In the genomic region with DNA sequence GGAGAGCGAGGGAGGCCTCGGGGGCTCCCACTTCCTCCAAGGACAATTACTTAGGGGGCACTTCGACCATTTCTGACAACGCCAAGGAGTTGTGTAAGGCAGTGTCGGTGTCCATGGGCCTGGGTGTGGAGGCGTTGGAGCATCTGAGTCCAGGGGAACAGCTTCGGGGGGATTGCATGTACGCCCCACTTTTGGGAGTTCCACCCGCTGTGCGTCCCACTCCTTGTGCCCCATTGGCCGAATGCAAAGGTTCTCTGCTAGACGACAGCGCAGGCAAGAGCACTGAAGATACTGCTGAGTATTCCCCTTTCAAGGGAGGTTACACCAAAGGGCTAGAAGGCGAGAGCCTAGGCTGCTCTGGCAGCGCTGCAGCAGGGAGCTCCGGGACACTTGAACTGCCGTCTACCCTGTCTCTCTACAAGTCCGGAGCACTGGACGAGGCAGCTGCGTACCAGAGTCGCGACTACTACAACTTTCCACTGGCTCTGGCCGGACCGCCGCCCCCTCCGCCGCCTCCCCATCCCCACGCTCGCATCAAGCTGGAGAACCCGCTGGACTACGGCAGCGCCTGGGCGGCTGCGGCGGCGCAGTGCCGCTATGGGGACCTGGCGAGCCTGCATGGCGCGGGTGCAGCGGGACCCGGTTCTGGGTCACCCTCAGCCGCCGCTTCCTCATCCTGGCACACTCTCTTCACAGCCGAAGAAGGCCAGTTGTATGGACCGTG, we compare ENCODE assay signal across 7 cellular contexts. TPM values are rescaled to one million over a fixed set of nuclear protein-coding genes. Genes with fewer than 3 reads are reported as not detected.
DNase-seq lines count a peak whose midpoint lies in the region; ATAC-seq, FAIRE-seq and TF ChIP-seq lines count a peak whose summit lies in the region.

No MANE protein-coding gene starts in this region.

- FAIRE-seq in D721Med (lab: Jason Lieb, UNC), result no peak

- H3K9me3 ChIP-seq in HUES64 (ENCODE audit: insufficient read depth, low read depth, low read length) (no peaks in the 10 kb centered on the region), stomach smooth muscle (ENCODE audit: control insufficient read depth in 2 of 2, low read length in 2 of 2) (no peaks in the 10 kb centered on the region)

- WGBS in HUES64, result under 1% methylated on average over 37 of the region's 46 CpGs

- H3K4me3 ChIP-seq in HUES64 (ENCODE audit: low read length) (peak overlapping the region; percentile 71), stomach smooth muscle (ENCODE audit: low read length in 2 of 2) (peak overlapping the region; percentile 75 to 77)

- ATAC-seq in GM19467 (IDR thresholded peaks at IDR 0.05; ENCODE audit: unreplicated experiment) (no peak), GM19463 (IDR thresholded peaks at IDR 0.05; ENCODE audit: unreplicated experiment) (no peak)

- H3K9ac ChIP-seq in HUES64 (ENCODE audit: low read depth, low read length) (peak overlapping the region; percentile 55), stomach smooth muscle (ENCODE audit: low read length in 2 of 2) (peak overlapping the region in 1 of 2 donors; percentile 28)

- H3K27ac ChIP-seq in HUES64 (ENCODE audit: low read depth, low read length) (no peak overlapping the region), stomach smooth muscle (ENCODE audit: low read length) (no peak overlapping the region)

- H3K4me1 ChIP-seq in HUES64 (ENCODE audit: insufficient read depth, low read length) (peaks cover 18% of the 10 kb centered on the region), stomach smooth muscle (ENCODE audit: control insufficient read depth, insufficient read depth, low read length) (peaks cover 13% of the 10 kb centered on the region)

- H3K36me3 ChIP-seq in HUES64 (ENCODE audit: insufficient read depth, low read length), result no peaks in the 10 kb centered on the region
- H3K36me3 ChIP-seq in stomach smooth muscle (ENCODE audit: control insufficient read depth in 2 of 2, insufficient read depth in 2 of 2, low read length in 2 of 2), result no peaks in the 10 kb centered on the region

- H3K27me3 ChIP-seq in HUES64 (ENCODE audit: insufficient read depth, low read length), result peaks cover 20% of the 10 kb centered on the region
- peaks cover 0 to 5% of the 10 kb centered on the region in 2 donors for H3K27me3 ChIP-seq in stomach smooth muscle (ENCODE audit: control insufficient read depth in 1 of 2, insufficient read depth in 2 of 2, low read length in 2 of 2)

- TF ChIP-seq CTCF in D721Med (IDR thresholded peaks at IDR 0.05; ENCODE audit: insufficient read depth, missing control alignments), result no peak

- peak; percentile 56 for DNase-seq in astrocyte of the hippocampus (ENCODE audit: low read depth, low spot score)
- DNase-seq in islet precursor cell, result peak; percentile 65
- no peak for DNase-seq in D721Med (ENCODE audit: insufficient read length, low spot score)

RNA-seq across cellular contexts. Expression of a gene that starts 2.1 kb away (rescaled TPM):
- polyA plus RNA-seq in HUES64 (2013, experiment 1 of 2), result 3.4 TPM
- 3.2 TPM for polyA plus RNA-seq in HUES64 (2013, experiment 2 of 2)
